In genomic region chr4:113327513-113327912, GRCh38 we compare ENCODE assay signal across 15 cellular contexts.
A peak's percentile ranks its signal among the peaks of the same experiment; 100 is the strongest.
DNase-seq lines count a peak whose midpoint lies in the region; ATAC-seq and TF ChIP-seq lines count a peak whose summit lies in the region.
"Had no signal": no experiment of that assay in that cellular context is flagged by ENCODE, and none has a peak within 500 bp of the region (broad histone marks: within the 10 kb centered on the region; RNA-seq: fewer than 3 reads in every experiment).

No MANE protein-coding gene starts in this region.

- H3K79me2 ChIP-seq in hepatocyte, result no peaks in the 10 kb centered on the region

- TF ChIP-seq CTCF in hepatocyte (IDR thresholded peaks at IDR 0.05; ENCODE audit: poor library complexity) (no peak), thyroid gland (IDR thresholded peaks at IDR 0.05) (no peak)

- no peak overlapping the region for H3K4me2 ChIP-seq in hepatocyte

- H4K20me1 ChIP-seq in hepatocyte (ENCODE audit: insufficient read depth, poor library complexity, severe bottlenecking), result no peaks in the 10 kb centered on the region

- H3K4me3 ChIP-seq in hepatocyte (no peak overlapping the region), thyroid gland (replicated peaks in 1 of 3) (no peak overlapping the region)
- H3K4me3 ChIP-seq: Peyer's patch, thoracic aorta had no signal

- WGBS in hepatocyte (ENCODE audit: low lambda C conversion rate, missing lambda C conversion rate), result 74% methylated on average over 3 of the region's 3 CpGs
- 93 to 97% methylated on average over 3 of the region's 3 CpGs for WGBS in thyroid gland, 2 donors

- intact Hi-C loops in Right ventricle myocardium inferior (cut with DNase I) (no loop called here), left cardiac atrium (cut with DNase I) (no loop called here), thyroid gland (cut with DNase I) (no loop called here)

- TF ChIP-seq POLR2A in thyroid gland (IDR thresholded peaks at IDR 0.05), result no peak

- no peaks in the 10 kb centered on the region for H3K36me3 ChIP-seq in hepatocyte (replicated peaks; ENCODE audit: insufficient read depth, low read depth)
- no peaks in the 10 kb centered on the region for H3K36me3 ChIP-seq in thyroid gland
- H3K36me3 ChIP-seq: thoracic aorta had no signal

- H3K4me1 ChIP-seq in hepatocyte (ENCODE audit: insufficient read depth) (no peaks in the 10 kb centered on the region), thyroid gland (peaks cover 0 to 4% of the 10 kb centered on the region in 2 donors)
- H3K4me1 ChIP-seq: foreskin keratinocyte, Peyer's patch had no signal

- DNase-seq in Right ventricle myocardium inferior (ENCODE audit: missing footprints) (no peak), left cardiac atrium (no peak), OCI-M1 (lab: John Stamatoyannopoulos, UW) (peak; percentile 24), hepatocyte (ENCODE audit: low spot score) (peak; percentile 75), thyroid gland (no peak), NCI-H2081 (lab: John Stamatoyannopoulos, UW) (no peak), OCI-M2 (lab: John Stamatoyannopoulos, UW; ENCODE audit: unreplicated experiment) (no peak)
- DNase-seq in activated CD8-positive, alpha-beta memory T cell treated with anti-CD3 and anti-CD28 coated beads for 24 hours, result no peak
- DNase-seq: activated CD4-positive, alpha-beta T cell treated with anti-CD3 and anti-CD28 coated beads, Interleukin-2, amount 10 ng/mL, durations not matched to agents 7 days and 5 days; foreskin keratinocyte; NCI-H2227 treated with DMSO at 0.1 percent for 48 hours; occipital lobe; stimulated activated CD4-positive, alpha-beta T cell treated with anti-CD3 and anti-CD28 coated beads, Interleukin-12 subunit alpha, Interleukin-12 subunit beta, amount 100 ng/mL, for 4 hours had no signal

- H3K27me3 ChIP-seq in hepatocyte (no peaks in the 10 kb centered on the region), thyroid gland (no peaks in the 10 kb centered on the region)
- H3K27me3 ChIP-seq: Peyer's patch had no signal

- H3K9me3 ChIP-seq in hepatocyte (ENCODE audit: low read depth) (no peaks in the 10 kb centered on the region), thyroid gland (no peaks in the 10 kb centered on the region)
- H3K9me3 ChIP-seq: Peyer's patch, thoracic aorta had no signal

- H3K27ac ChIP-seq in hepatocyte (peak overlapping the region; percentile 71), thyroid gland (no peak overlapping the region)
- H3K27ac ChIP-seq: foreskin keratinocyte, thoracic aorta had no signal

- ATAC-seq in Right ventricle myocardium inferior, result peak; percentile 20
- no peak for ATAC-seq in left cardiac atrium
- ATAC-seq: foreskin keratinocyte had no signal

- no peaks in the 10 kb centered on the region for H3K9me2 ChIP-seq in hepatocyte (replicated peaks; ENCODE audit: insufficient read depth)

- H2AFZ ChIP-seq in hepatocyte, result peak overlapping the region; percentile 2

Comparison
In these comparisons a context has a peak if more than half of its experiments do, and no peak if none do; other contexts are left out.
1. DNase-seq: peak in OCI-M1 (single experiment) and hepatocyte (single experiment); none in Right ventricle myocardium inferior (single experiment), left cardiac atrium (single experiment), activated CD8-positive, alpha-beta memory T cell treated with anti-CD3 and anti-CD28 coated beads for 24 hours (single experiment), thyroid gland (0 of 2), NCI-H2081 (0 of 2) and OCI-M2 (single experiment).